ENCODE assay signal across 10 cellular contexts in the genomic region with DNA sequence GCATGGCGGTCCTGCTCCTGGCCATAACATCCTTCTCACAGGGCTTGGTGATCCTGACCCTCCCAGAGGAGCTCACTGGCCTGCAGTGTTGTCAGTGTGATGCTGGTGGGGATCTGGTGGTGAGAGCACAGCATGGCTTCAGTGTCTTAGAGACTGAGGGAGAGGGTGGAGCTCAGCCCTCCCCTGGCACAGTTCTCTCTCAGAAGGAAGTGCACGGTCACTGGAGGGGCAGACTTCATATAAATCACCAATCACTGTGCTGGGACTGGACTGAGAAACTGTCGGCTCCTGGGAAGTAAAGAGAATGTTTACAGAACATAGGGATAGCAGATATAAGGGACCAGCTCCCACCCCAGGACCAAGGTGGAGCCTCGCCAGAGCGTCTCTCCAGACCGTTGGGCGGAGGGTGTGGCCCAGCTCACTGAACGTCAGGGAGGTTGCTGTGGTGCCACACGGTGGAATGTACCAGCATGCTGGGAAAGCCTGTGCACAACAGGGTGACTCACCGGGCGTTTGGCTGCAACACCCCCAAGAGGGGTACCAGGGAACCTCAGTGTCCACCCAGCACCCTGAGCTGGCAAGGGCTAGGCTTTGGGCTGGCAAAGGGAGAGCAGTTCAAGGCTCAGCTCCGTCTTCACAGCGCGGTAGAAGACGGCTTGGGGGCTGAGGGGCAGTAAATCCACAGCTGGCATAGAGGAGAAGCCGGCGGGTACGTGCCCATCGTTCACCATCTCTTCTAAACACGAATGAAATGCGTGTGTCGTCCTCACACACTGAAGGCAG. TPM values are rescaled to one million over a fixed set of nuclear protein-coding genes. Genes with fewer than 3 reads are reported as not detected.
DNase-seq lines count a peak whose midpoint lies in the region; ATAC-seq and TF ChIP-seq lines count a peak whose summit lies in the region.
"Had no signal": no experiment of that assay in that cellular context is flagged by ENCODE, and none has a peak within 500 bp of the region (broad histone marks: within the 10 kb centered on the region; RNA-seq: fewer than 3 reads in every experiment).

No MANE protein-coding gene starts in this region.

- no peak for TF ChIP-seq EP300 in Ishikawa (IDR thresholded peaks at IDR 0.05; ENCODE audit: borderline replicate concordance)
- no peak for TF ChIP-seq EP300 in tibial nerve (IDR thresholded peaks at IDR 0.05)

- no peaks in the 10 kb centered on the region for H3K4me1 Mint-ChIP-seq in activated CD8-positive, alpha-beta T cell treated with anti-CD3 and anti-CD28 coated beads, Interleukin-2, amount 10 ng/mL, durations not matched to agents 7 days and 5 days (ENCODE audit: low read depth)

- H3K9me3 ChIP-seq in liver (ENCODE audit: control insufficient read depth in 4 of 4, low read length in 3 of 4) (no peaks in the 10 kb centered on the region), tibial nerve (no peaks in the 10 kb centered on the region)

- 67% methylated on average over 22 of the region's 22 CpGs for WGBS in liver
- 69 to 75% methylated on average over 20 to 22 of the region's 22 CpGs for WGBS in tibial nerve, 2 donors

- H3K9me3 Mint-ChIP-seq in activated CD8-positive, alpha-beta T cell treated with anti-CD3 and anti-CD28 coated beads, Interleukin-2, amount 10 ng/mL, durations not matched to agents 7 days and 5 days (ENCODE audit: insufficient read depth) = no peaks in the 10 kb centered on the region
- H3K9me3 Mint-ChIP-seq: naive B cell had no signal

- TF ChIP-seq CTCF in liver (IDR thresholded peaks at IDR 0.05; ENCODE audit: low read depth, low read length, missing input control) (no peak), tibial nerve (IDR thresholded peaks at IDR 0.05) (no peak)

- H3K9ac ChIP-seq in liver (ENCODE audit: low read depth in 1 of 2, low read length in 2 of 2) = peak overlapping the region; percentile 51 to 77

- POLR2A ChIA-PET in activated CD8-positive, alpha-beta T cell treated with anti-CD3 and anti-CD28 coated beads, Interleukin-2, amount 10 ng/mL, durations not matched to agents 7 days and 5 days (lab: Charles Lee) = interaction anchor here (0.6 kb wide), 1 partner anchor 8 kb away, joined by 5 read pairs; no protein-coding TSS in a partner anchor

- TF ChIP-seq POLR2A in tibial nerve (IDR thresholded peaks at IDR 0.05) = no peak

- H3K4me1 ChIP-seq in liver (ENCODE audit: control insufficient read depth in 4 of 4, insufficient read depth in 4 of 4, low read length in 3 of 4) (peaks cover 0 to 20% (median 11%) of the 10 kb centered on the region in 4 donors), tibial nerve (peaks cover 0 to 13% (median 3%) of the 10 kb centered on the region in 4 donors)

- no peak overlapping the region for H3K27ac Mint-ChIP-seq in activated CD8-positive, alpha-beta T cell treated with anti-CD3 and anti-CD28 coated beads, Interleukin-2, amount 10 ng/mL, durations not matched to agents 7 days and 5 days
- H3K27ac Mint-ChIP-seq: naive B cell had no signal

- TF ChIP-seq RAD21 in Ishikawa (IDR thresholded peaks at IDR 0.05; ENCODE audit: low read depth) (peak; percentile 8; the same call in 1 of the 2 replicates), liver (IDR thresholded peaks at IDR 0.05) (peak in 1 of 2 donors; percentile 4)

- H3K27me3 ChIP-seq in liver (ENCODE audit: control insufficient read depth in 4 of 4, insufficient read depth in 4 of 4, low read length in 3 of 4) (no peaks in the 10 kb centered on the region), tibial nerve (no peaks in the 10 kb centered on the region)

- CTCF ChIA-PET in activated CD8-positive, alpha-beta T cell treated with anti-CD3 and anti-CD28 coated beads, Interleukin-2, amount 10 ng/mL, durations not matched to agents 7 days and 5 days (lab: Charles Lee) = no interaction called here

- no peak overlapping the region for H3K4me3 Mint-ChIP-seq in activated CD8-positive, alpha-beta T cell treated with anti-CD3 and anti-CD28 coated beads, Interleukin-2, amount 10 ng/mL, durations not matched to agents 7 days and 5 days

- peaks cover 2 to 27% (median 14%) of the 10 kb centered on the region in 4 donors for H3K36me3 ChIP-seq in liver (ENCODE audit: control insufficient read depth in 4 of 4, insufficient read depth in 3 of 4, low read depth in 1 of 4, low read length in 3 of 4)
- peaks cover 0 to 97% (median 4%) of the 10 kb centered on the region in 3 donors for H3K36me3 ChIP-seq in tibial nerve

- peak; percentile 19 for DNase-seq in dedifferentiated amniotic fluid mesenchymal stem cell (ENCODE audit: extremely low spot score)
- no peak for DNase-seq in tibial nerve (ENCODE audit: low spot score in 2 of 2)
- no peak for DNase-seq in activated CD8-positive, alpha-beta T cell treated with anti-CD3 and anti-CD28 coated beads, Interleukin-2, amount 10 ng/mL, durations not matched to agents 7 days and 5 days
- no peak for DNase-seq in NCI-H748 treated with DMSO at 0.1 percent for 48 hours (lab: John Stamatoyannopoulos, UW)
- DNase-seq: naive B cell; RPMI8226; stimulated activated naive CD8-positive, alpha-beta T cell treated with anti-CD3 and anti-CD28 coated beads, Interleukin-15, Interleukin-2, amounts not matched to agents 100 U/mL and 50 U/mL, for 24 hours had no signal

- no peaks in the 10 kb centered on the region for H3K27me3 Mint-ChIP-seq in activated CD8-positive, alpha-beta T cell treated with anti-CD3 and anti-CD28 coated beads, Interleukin-2, amount 10 ng/mL, durations not matched to agents 7 days and 5 days (ENCODE audit: low read depth)
- H3K27me3 Mint-ChIP-seq: naive B cell had no signal

- H3K4me3 ChIP-seq in liver (ENCODE audit: low read depth in 1 of 3, low read length in 3 of 3) (no peak overlapping the region), tibial nerve (no peak overlapping the region)

- H3K36me3 Mint-ChIP-seq in activated CD8-positive, alpha-beta T cell treated with anti-CD3 and anti-CD28 coated beads, Interleukin-2, amount 10 ng/mL, durations not matched to agents 7 days and 5 days (ENCODE audit: low read depth) = peaks cover 24% of the 10 kb centered on the region

- ATAC-seq in GM21360 (IDR thresholded peaks at IDR 0.05; ENCODE audit: unreplicated experiment) = no peak
- no peak for ATAC-seq in activated CD8-positive, alpha-beta T cell treated with anti-CD3 and anti-CD28 coated beads, Interleukin-2, amount 10 ng/mL, durations not matched to agents 7 days and 5 days
- ATAC-seq: stimulated activated naive CD8-positive, alpha-beta T cell treated with anti-CD3 and anti-CD28 coated beads, Interleukin-15, Interleukin-2, amounts not matched to agents 100 U/mL and 50 U/mL, for 24 hours had no signal

- H3K27ac ChIP-seq in liver (ENCODE audit: low read depth in 1 of 2, low read length in 2 of 2) (peak overlapping the region; percentile 97 to 100), tibial nerve (peak overlapping the region; percentile 44 to 83 (median 60))

TF ChIP-seq in Ishikawa, 13 proteins besides CTCF, POLR2A, EP300 and RAD21:
- TF ChIP-seq TEAD4 (IDR thresholded peaks at IDR 0.05) (peak; percentile 57; the same call in 1 of the 2 replicates), TCF12 (IDR thresholded peaks at IDR 0.05; ENCODE audit: low read depth) (no peak), MAX (IDR thresholded peaks at IDR 0.05) (peak; percentile 61)

TF ChIP-seq in liver, 16 proteins besides CTCF, POLR2A, EP300 and RAD21:
- TF ChIP-seq HNF4G (IDR thresholded peaks at IDR 0.05) = no peak
- no peak for TF ChIP-seq MAX (IDR thresholded peaks at IDR 0.05)
- no peak for TF ChIP-seq NR2F2 (IDR thresholded peaks at IDR 0.05)
- TF ChIP-seq, protein P1, sequence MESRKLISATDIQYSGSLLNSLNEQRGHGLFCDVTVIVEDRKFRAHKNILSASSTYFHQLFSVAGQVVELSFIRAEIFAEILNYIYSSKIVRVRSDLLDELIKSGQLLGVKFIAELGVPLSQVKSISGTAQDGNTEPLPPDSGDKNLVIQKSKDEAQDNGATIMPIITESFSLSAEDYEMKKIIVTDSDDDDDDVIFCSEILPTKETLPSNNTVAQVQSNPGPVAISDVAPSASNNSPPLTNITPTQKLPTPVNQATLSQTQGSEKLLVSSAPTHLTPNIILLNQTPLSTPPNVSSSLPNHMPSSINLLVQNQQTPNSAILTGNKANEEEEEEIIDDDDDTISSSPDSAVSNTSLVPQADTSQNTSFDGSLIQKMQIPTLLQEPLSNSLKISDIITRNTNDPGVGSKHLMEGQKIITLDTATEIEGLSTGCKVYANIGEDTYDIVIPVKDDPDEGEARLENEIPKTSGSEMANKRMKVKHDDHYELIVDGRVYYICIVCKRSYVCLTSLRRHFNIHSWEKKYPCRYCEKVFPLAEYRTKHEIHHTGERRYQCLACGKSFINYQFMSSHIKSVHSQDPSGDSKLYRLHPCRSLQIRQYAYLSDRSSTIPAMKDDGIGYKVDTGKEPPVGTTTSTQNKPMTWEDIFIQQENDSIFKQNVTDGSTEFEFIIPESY (IDR thresholded peaks at IDR 0.05) = no peak
- peak in 1 of 2 donors; percentile 3 for TF ChIP-seq RXRA (IDR thresholded peaks at IDR 0.05)

RNA-seq across cellular contexts. Expression of gene GET4, which starts 8.8 kb away (rescaled TPM):
- total RNA-seq in liver (10 to 100 TPM; 19.5 to 30.3 TPM), tibial nerve (10 to 100 TPM; 29.8 to 50.2 (median 38.3) TPM)
- 10 to 100 TPM; 24.3 to 34.7 TPM for polyA plus RNA-seq in liver
- total RNA-seq in activated CD8-positive, alpha-beta T cell treated with anti-CD3 and anti-CD28 coated beads, Interleukin-2, amount 10 ng/mL, durations not matched to agents 7 days and 5 days = 10 to 100 TPM; 32.2 to 38.3 TPM

RNA-seq across cellular contexts. Expression of gene SUN1, which starts 35.3 kb away (rescaled TPM):
- total RNA-seq in liver = 100 to 1,000 TPM in 1 of 2 donors, 10 to 100 TPM in 1; 50.9 to 162 TPM
- polyA plus RNA-seq in liver = 10 to 100 TPM; 24.8 to 29.2 TPM
- 100 to 1,000 TPM; 243 to 263 (median 244) TPM for total RNA-seq in tibial nerve
- 10 to 100 TPM; 38.4 to 39.7 TPM for total RNA-seq in activated CD8-positive, alpha-beta T cell treated with anti-CD3 and anti-CD28 coated beads, Interleukin-2, amount 10 ng/mL, durations not matched to agents 7 days and 5 days
